8 cellular contexts compared by ENCODE assay signal in genomic region chr4:24470681-24471622, GRCh38.
DNase-seq lines count a peak whose midpoint lies in the region; ATAC-seq and TF ChIP-seq lines count a peak whose summit lies in the region.

No MANE protein-coding gene starts in this region.

- peak overlapping the region; percentile 40 to 78 (median 58) for H3K4me3 ChIP-seq in esophagus squamous epithelium
- peak overlapping the region; percentile 41 for H3K4me3 ChIP-seq in naive thymus-derived CD4-positive, alpha-beta T cell (ENCODE audit: low read length)
- H3K4me3 ChIP-seq in upper lobe of left lung: peak overlapping the region; percentile 18 to 76 (median 58)

- H3K9me3 Mint-ChIP-seq in activated CD8-positive, alpha-beta T cell treated with anti-CD3 and anti-CD28 coated beads, Interleukin-2, amount 10 ng/mL, durations not matched to agents 7 days and 5 days (ENCODE audit: insufficient read depth): no peaks in the 10 kb centered on the region
- H3K9me3 Mint-ChIP-seq in naive thymus-derived CD4-positive, alpha-beta T cell: peaks cover 0 to 5% (median 0%) of the 10 kb centered on the region in 11 donors

- DNase-seq in DMS53 (lab: John Stamatoyannopoulos, UW) (peak; percentile 79), HuH-7 (ENCODE audit: low spot score) (peak; percentile 73), esophagus squamous epithelium (lab: John Stamatoyannopoulos, UW) (no peak), upper lobe of left lung (peak in 1 of 2 donors; percentile 88), NCI-H2029 (lab: John Stamatoyannopoulos, UW) (no peak), NCI-H2107 (lab: John Stamatoyannopoulos, UW) (no peak)
- DNase-seq in activated CD8-positive, alpha-beta T cell treated with anti-CD3 and anti-CD28 coated beads, Interleukin-2, amount 10 ng/mL, durations not matched to agents 7 days and 5 days: peak; percentile 23
- peak in 3 of 9 donors; percentile 11 to 58 (median 12) for DNase-seq in naive thymus-derived CD4-positive, alpha-beta T cell

- ATAC-seq in activated CD8-positive, alpha-beta T cell treated with anti-CD3 and anti-CD28 coated beads, Interleukin-2, amount 10 ng/mL, durations not matched to agents 7 days and 5 days: peak; percentile 12
- ATAC-seq in naive thymus-derived CD4-positive, alpha-beta T cell: peak; percentile 18
- ATAC-seq in upper lobe of left lung (ENCODE audit: low FRiP score in 2 of 2): peak in 1 of 2 donors; percentile 24

- H3K4me3 Mint-ChIP-seq in activated CD8-positive, alpha-beta T cell treated with anti-CD3 and anti-CD28 coated beads, Interleukin-2, amount 10 ng/mL, durations not matched to agents 7 days and 5 days: peak overlapping the region; percentile 77
- peak overlapping the region; percentile 88 to 97 (median 94) for H3K4me3 Mint-ChIP-seq in naive thymus-derived CD4-positive, alpha-beta T cell

- H3K36me3 Mint-ChIP-seq in activated CD8-positive, alpha-beta T cell treated with anti-CD3 and anti-CD28 coated beads, Interleukin-2, amount 10 ng/mL, durations not matched to agents 7 days and 5 days (ENCODE audit: low read depth): peaks cover 2% of the 10 kb centered on the region
- peaks cover 0 to 8% (median 0%) of the 10 kb centered on the region in 5 donors for H3K36me3 Mint-ChIP-seq in naive thymus-derived CD4-positive, alpha-beta T cell

- intact Hi-C loops in esophagus squamous epithelium (cut with DNase I): no loop called here
- intact Hi-C loops in naive thymus-derived CD4-positive, alpha-beta T cell (cut with micrococcal nuclease): loop anchor here in 1 of 2 donors (5.0 to 10.0 kb wide), 2 partner anchors 691 to 904 kb away; partner anchors contain the start of genes ANAPC4 and SEPSECS

- no peak overlapping the region for H3K27ac Mint-ChIP-seq in activated CD8-positive, alpha-beta T cell treated with anti-CD3 and anti-CD28 coated beads, Interleukin-2, amount 10 ng/mL, durations not matched to agents 7 days and 5 days
- peak overlapping the region in 2 of 9 donors; percentile 40 to 73 for H3K27ac Mint-ChIP-seq in naive thymus-derived CD4-positive, alpha-beta T cell

- TF ChIP-seq CTCF in esophagus squamous epithelium (IDR thresholded peaks at IDR 0.05): no peak
- no peak for TF ChIP-seq CTCF in upper lobe of left lung (IDR thresholded peaks at IDR 0.05)

- peaks cover 27% of the 10 kb centered on the region for H3K4me1 Mint-ChIP-seq in activated CD8-positive, alpha-beta T cell treated with anti-CD3 and anti-CD28 coated beads, Interleukin-2, amount 10 ng/mL, durations not matched to agents 7 days and 5 days (ENCODE audit: low read depth)
- peaks cover 23 to 42% (median 33%) of the 10 kb centered on the region in 7 donors for H3K4me1 Mint-ChIP-seq in naive thymus-derived CD4-positive, alpha-beta T cell

- H3K27ac ChIP-seq in esophagus squamous epithelium (peak overlapping the region; percentile 46 to 84 (median 80)), upper lobe of left lung (peak overlapping the region in 3 of 4 donors; percentile 11 to 60 (median 40))
- no peak overlapping the region for H3K27ac ChIP-seq in naive thymus-derived CD4-positive, alpha-beta T cell (ENCODE audit: low read depth, low read length)

- H3K27me3 Mint-ChIP-seq in activated CD8-positive, alpha-beta T cell treated with anti-CD3 and anti-CD28 coated beads, Interleukin-2, amount 10 ng/mL, durations not matched to agents 7 days and 5 days (ENCODE audit: low read depth): peaks cover 63% of the 10 kb centered on the region
- peaks cover 48 to 86% (median 75%) of the 10 kb centered on the region in 5 donors for H3K27me3 Mint-ChIP-seq in naive thymus-derived CD4-positive, alpha-beta T cell

- POLR2A ChIA-PET in activated CD8-positive, alpha-beta T cell treated with anti-CD3 and anti-CD28 coated beads, Interleukin-2, amount 10 ng/mL, durations not matched to agents 7 days and 5 days (lab: Charles Lee): no interaction called here
- POLR2A ChIA-PET in naive thymus-derived CD4-positive, alpha-beta T cell (lab: Charles Lee): no interaction called here

- H3K36me3 ChIP-seq in esophagus squamous epithelium (no peaks in the 10 kb centered on the region), upper lobe of left lung (no peaks in the 10 kb centered on the region)
- H3K36me3 ChIP-seq in naive thymus-derived CD4-positive, alpha-beta T cell (ENCODE audit: control insufficient read depth in 2 of 3, insufficient read depth in 3 of 3, low read length in 3 of 3): no peaks in the 10 kb centered on the region

- no peak for TF ChIP-seq POLR2A in esophagus squamous epithelium (IDR thresholded peaks at IDR 0.05)
- TF ChIP-seq POLR2A in upper lobe of left lung (IDR thresholded peaks at IDR 0.05): no peak

- no peak for TF ChIP-seq EP300 in upper lobe of left lung (IDR thresholded peaks at IDR 0.05)

- H3K4me1 ChIP-seq in esophagus squamous epithelium: peaks cover 21 to 46% (median 24%) of the 10 kb centered on the region in 3 donors
- H3K4me1 ChIP-seq in naive thymus-derived CD4-positive, alpha-beta T cell (ENCODE audit: control insufficient read depth in 2 of 2, insufficient read depth in 2 of 2, low read length in 2 of 2): peaks cover 0 to 6% of the 10 kb centered on the region in 2 donors
- peaks cover 33 to 46% (median 35%) of the 10 kb centered on the region in 4 donors for H3K4me1 ChIP-seq in upper lobe of left lung

- H3K27me3 ChIP-seq in esophagus squamous epithelium: peaks cover 0 to 72% (median 2%) of the 10 kb centered on the region in 4 donors
- H3K27me3 ChIP-seq in naive thymus-derived CD4-positive, alpha-beta T cell (ENCODE audit: control insufficient read depth in 2 of 2, insufficient read depth in 2 of 2, low read length in 2 of 2): peaks cover 0 to 21% of the 10 kb centered on the region in 2 donors
- H3K27me3 ChIP-seq in upper lobe of left lung: peaks cover 0 to 32% (median 16%) of the 10 kb centered on the region in 4 donors

- H3K9me3 ChIP-seq in esophagus squamous epithelium (no peaks in the 10 kb centered on the region), upper lobe of left lung (no peaks in the 10 kb centered on the region)
- no peaks in the 10 kb centered on the region for H3K9me3 ChIP-seq in naive thymus-derived CD4-positive, alpha-beta T cell (ENCODE audit: control insufficient read depth in 2 of 3, low read length in 3 of 3)

- CTCF ChIA-PET in activated CD8-positive, alpha-beta T cell treated with anti-CD3 and anti-CD28 coated beads, Interleukin-2, amount 10 ng/mL, durations not matched to agents 7 days and 5 days (lab: Charles Lee): interaction anchor here (0.9 to 1.7 kb wide), 2 partner anchors 19 to 114 kb away, joined by 3 to 5 read pairs; partner anchors contain the start of gene DHX15
- CTCF ChIA-PET in naive thymus-derived CD4-positive, alpha-beta T cell (lab: Charles Lee): no interaction called here

- WGBS in esophagus squamous epithelium, 2 donors: 0% methylated on average over 21 to 27 of the region's 90 CpGs
- WGBS in upper lobe of left lung, 2 donors: 0 to 3% methylated on average over 15 to 34 of the region's 90 CpGs

Comparison
In these comparisons a context has a peak if more than half of its experiments do, and no peak if none do; other contexts are left out.
1. DNase-seq: peak in DMS53 (single experiment), HuH-7 (single experiment) and activated CD8-positive, alpha-beta T cell treated with anti-CD3 and anti-CD28 coated beads, Interleukin-2, amount 10 ng/mL, durations not matched to agents 7 days and 5 days (single experiment); none in esophagus squamous epithelium (single experiment), NCI-H2029 (single experiment) and NCI-H2107 (single experiment).
2. Peak in every context shown above with its lines, with median percentiles within 50 percentile points of each other: H3K4me3 ChIP-seq.